In the genomic region with DNA sequence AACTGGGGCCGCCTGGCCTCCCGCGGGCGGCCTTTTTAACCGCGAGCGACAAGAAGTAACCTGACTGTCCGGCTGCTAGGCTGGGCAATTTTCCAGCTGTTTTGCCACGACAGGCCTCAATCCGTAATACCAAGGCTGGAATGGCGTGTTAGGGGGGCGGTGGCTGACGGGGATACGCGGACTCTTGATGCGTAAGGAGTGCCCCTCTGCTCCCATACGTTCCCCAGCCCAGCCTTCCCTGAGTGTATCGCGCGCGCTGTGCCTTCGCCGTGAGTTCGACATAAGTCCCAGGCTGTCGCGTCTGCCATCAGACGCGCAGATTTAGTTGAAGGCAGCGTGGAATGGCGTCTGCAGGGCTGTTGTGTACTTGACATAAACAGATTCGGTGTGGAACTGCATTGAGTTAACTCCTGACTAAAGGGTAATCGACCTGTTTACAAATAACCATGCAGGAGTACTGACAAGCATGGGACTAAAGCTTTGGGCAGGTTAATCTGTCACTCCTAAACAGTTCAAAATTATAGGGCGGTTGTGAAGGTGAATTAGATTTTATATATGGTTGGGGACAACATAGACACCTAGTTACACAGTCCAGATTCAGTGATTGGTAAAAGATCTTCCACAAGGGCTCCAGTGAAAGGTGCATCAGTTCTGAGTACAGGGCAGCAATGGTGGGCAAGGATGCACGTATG, we compare ENCODE assay signal across 1 cellular context.
TF ChIP-seq lines count a peak whose summit lies in the region.

No MANE protein-coding gene starts in this region.

TF ChIP-seq in HepG2, 621 proteins besides CTCF, POLR2A, EP300 and RAD21 (continued from another document and continues in another):
- TF ChIP-seq CEBPZ (IDR thresholded peaks at IDR 0.05; ENCODE audit: low read length) (no peak), HCFC1 (IDR thresholded peaks at IDR 0.05; ENCODE audit: low read depth, low read length) (no peak), ZNF703 (CRISPR knock-in tag; IDR thresholded peaks at IDR 0.05; ENCODE audit: borderline replicate concordance) (peak; percentile 42; the same call in 1 of the 2 replicates), PATZ1 (CRISPR knock-in tag; IDR thresholded peaks at IDR 0.05) (no peak), SATB2 (CRISPR knock-in tag; IDR thresholded peaks at IDR 0.05) (no peak), ZMYM3 (CRISPR knock-in tag; IDR thresholded peaks at IDR 0.05) (no peak), ZFYVE20 (CRISPR knock-in tag; IDR thresholded peaks at IDR 0.05; ENCODE audit: borderline replicate concordance, low read depth) (no peak; the same call in 1 of the 2 replicates), ZIK1 (CRISPR knock-in tag; IDR thresholded peaks at IDR 0.05; ENCODE audit: borderline replicate concordance, low read depth) (peak; percentile 12; the same call in 1 of the 2 replicates), ZNF629 (CRISPR knock-in tag; conservative IDR thresholded peaks at IDR 0.05) (no peak), GMEB1 (CRISPR knock-in tag; IDR thresholded peaks at IDR 0.05; ENCODE audit: borderline replicate concordance) (no peak), ZNF256 (CRISPR knock-in tag; conservative IDR thresholded peaks at IDR 0.05) (no peak), WIZ (CRISPR knock-in tag; IDR thresholded peaks at IDR 0.05) (no peak), TFAP4 (IDR thresholded peaks at IDR 0.05; ENCODE audit: borderline replicate concordance, low read depth) (no peak), KLF11 (CRISPR knock-in tag; IDR thresholded peaks at IDR 0.05) (no peak), ZNF431 (CRISPR knock-in tag; IDR thresholded peaks at IDR 0.05; ENCODE audit: borderline replicate concordance, low read depth) (no peak), ZNF510 (CRISPR knock-in tag; IDR thresholded peaks at IDR 0.05; ENCODE audit: low read depth) (no peak; the same call in 1 of the 2 replicates), CCDC6 (CRISPR knock-in tag; IDR thresholded peaks at IDR 0.05) (no peak), MZF1 (CRISPR knock-in tag; IDR thresholded peaks at IDR 0.05; ENCODE audit: borderline replicate concordance) (no peak), ELF4 (CRISPR knock-in tag; IDR thresholded peaks at IDR 0.05; ENCODE audit: borderline replicate concordance) (no peak; the same call in 1 of the 2 replicates), SCMH1 (CRISPR knock-in tag; IDR thresholded peaks at IDR 0.05; ENCODE audit: borderline replicate concordance) (no peak), KDM2A (CRISPR knock-in tag; IDR thresholded peaks at IDR 0.05; ENCODE audit: borderline replicate concordance, low read depth) (no peak; the same call in 1 of the 2 replicates), ZNF709 (CRISPR knock-in tag; IDR thresholded peaks at IDR 0.05) (0 out of 2 replicates have a peak, but pooled peaks have one; percentile 43), ZNF124 (CRISPR knock-in tag; IDR thresholded peaks at IDR 0.05) (no peak; the same call in 1 of the 2 replicates), CC2D1A (CRISPR knock-in tag; IDR thresholded peaks at IDR 0.05) (no peak), HNRNPLL (IDR thresholded peaks at IDR 0.05; ENCODE audit: low read depth, low read length, poor library complexity, severe bottlenecking) (peak; percentile 31), ZSCAN22 (CRISPR knock-in tag; IDR thresholded peaks at IDR 0.05) (no peak), ZNF879 (CRISPR knock-in tag; IDR thresholded peaks at IDR 0.05) (no peak; the same call in 1 of the 2 replicates), ZNF17 (CRISPR knock-in tag; IDR thresholded peaks at IDR 0.05) (no peak), ZNF282 (IDR thresholded peaks at IDR 0.05; ENCODE audit: partially characterized antibody) (no peak), CHCHD3 (CRISPR knock-in tag; IDR thresholded peaks at IDR 0.05) (no peak; the same call in 1 of the 2 replicates), FOXJ3 (CRISPR knock-in tag; IDR thresholded peaks at IDR 0.05; ENCODE audit: borderline replicate concordance) (no peak), RAD51 (IDR thresholded peaks at IDR 0.05; ENCODE audit: borderline replicate concordance) (no peak), ZNF230 (CRISPR knock-in tag; IDR thresholded peaks at IDR 0.05) (peak; percentile 21; the same call in 1 of the 2 replicates), ZNF670 (CRISPR knock-in tag; IDR thresholded peaks at IDR 0.05; ENCODE audit: borderline replicate concordance) (no peak; the same call in 1 of the 2 replicates), IKZF5 (CRISPR knock-in tag; IDR thresholded peaks at IDR 0.05) (no peak), AHR (CRISPR knock-in tag; IDR thresholded peaks at IDR 0.05) (no peak), PITX1 (CRISPR knock-in tag; IDR thresholded peaks at IDR 0.05) (no peak; the same call in 1 of the 2 replicates), EED (CRISPR knock-in tag; IDR thresholded peaks at IDR 0.05) (0 out of 2 replicates have a peak, but pooled peaks have one; percentile 7), REL (CRISPR knock-in tag; conservative IDR thresholded peaks at IDR 0.05) (peak; percentile 8; the same call in 1 of the 2 replicates), SNRNP70 (IDR thresholded peaks at IDR 0.05; ENCODE audit: low read depth, low read length) (no peak), NFIC (IDR thresholded peaks at IDR 0.05; ENCODE audit: low read length) (no peak; the same call in 1 of the 2 replicates), MXD4 (CRISPR knock-in tag; IDR thresholded peaks at IDR 0.05) (no peak), E2F1 (CRISPR knock-in tag; IDR thresholded peaks at IDR 0.05) (no peak), ZNF766 (CRISPR knock-in tag; IDR thresholded peaks at IDR 0.05; ENCODE audit: borderline replicate concordance) (no peak), GATAD2A (CRISPR knock-in tag; IDR thresholded peaks at IDR 0.05) (no peak; the same call in none of the 2 replicates), TCF7 (IDR thresholded peaks at IDR 0.05; ENCODE audit: low read depth) (no peak), PCBP1 (IDR thresholded peaks at IDR 0.05; ENCODE audit: borderline replicate concordance, low read depth, low read length) (no peak; the same call in 1 of the 2 replicates), ZNF251 (CRISPR knock-in tag; IDR thresholded peaks at IDR 0.05) (peak; percentile 35)
- TF ChIP-seq, protein P1, sequence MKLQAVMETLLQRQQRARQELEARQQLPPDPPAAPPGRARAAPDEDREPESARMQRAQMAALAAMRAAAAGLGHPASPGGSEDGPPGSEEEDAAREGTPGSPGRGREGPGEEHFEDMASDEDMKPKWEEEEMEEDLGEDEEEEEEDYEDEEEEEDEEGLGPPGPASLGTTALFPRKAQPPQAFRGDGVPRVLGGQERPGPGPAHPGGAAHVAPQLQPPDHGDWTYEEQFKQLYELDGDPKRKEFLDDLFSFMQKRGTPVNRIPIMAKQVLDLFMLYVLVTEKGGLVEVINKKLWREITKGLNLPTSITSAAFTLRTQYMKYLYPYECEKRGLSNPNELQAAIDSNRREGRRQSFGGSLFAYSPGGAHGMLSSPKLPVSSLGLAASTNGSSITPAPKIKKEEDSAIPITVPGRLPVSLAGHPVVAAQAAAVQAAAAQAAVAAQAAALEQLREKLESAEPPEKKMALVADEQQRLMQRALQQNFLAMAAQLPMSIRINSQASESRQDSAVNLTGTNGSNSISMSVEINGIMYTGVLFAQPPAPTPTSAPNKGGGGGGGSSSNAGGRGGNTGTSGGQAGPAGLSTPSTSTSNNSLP (IDR thresholded peaks at IDR 0.05; ENCODE audit: low read depth, low read length): no peak
- TF ChIP-seq, protein P2, sequence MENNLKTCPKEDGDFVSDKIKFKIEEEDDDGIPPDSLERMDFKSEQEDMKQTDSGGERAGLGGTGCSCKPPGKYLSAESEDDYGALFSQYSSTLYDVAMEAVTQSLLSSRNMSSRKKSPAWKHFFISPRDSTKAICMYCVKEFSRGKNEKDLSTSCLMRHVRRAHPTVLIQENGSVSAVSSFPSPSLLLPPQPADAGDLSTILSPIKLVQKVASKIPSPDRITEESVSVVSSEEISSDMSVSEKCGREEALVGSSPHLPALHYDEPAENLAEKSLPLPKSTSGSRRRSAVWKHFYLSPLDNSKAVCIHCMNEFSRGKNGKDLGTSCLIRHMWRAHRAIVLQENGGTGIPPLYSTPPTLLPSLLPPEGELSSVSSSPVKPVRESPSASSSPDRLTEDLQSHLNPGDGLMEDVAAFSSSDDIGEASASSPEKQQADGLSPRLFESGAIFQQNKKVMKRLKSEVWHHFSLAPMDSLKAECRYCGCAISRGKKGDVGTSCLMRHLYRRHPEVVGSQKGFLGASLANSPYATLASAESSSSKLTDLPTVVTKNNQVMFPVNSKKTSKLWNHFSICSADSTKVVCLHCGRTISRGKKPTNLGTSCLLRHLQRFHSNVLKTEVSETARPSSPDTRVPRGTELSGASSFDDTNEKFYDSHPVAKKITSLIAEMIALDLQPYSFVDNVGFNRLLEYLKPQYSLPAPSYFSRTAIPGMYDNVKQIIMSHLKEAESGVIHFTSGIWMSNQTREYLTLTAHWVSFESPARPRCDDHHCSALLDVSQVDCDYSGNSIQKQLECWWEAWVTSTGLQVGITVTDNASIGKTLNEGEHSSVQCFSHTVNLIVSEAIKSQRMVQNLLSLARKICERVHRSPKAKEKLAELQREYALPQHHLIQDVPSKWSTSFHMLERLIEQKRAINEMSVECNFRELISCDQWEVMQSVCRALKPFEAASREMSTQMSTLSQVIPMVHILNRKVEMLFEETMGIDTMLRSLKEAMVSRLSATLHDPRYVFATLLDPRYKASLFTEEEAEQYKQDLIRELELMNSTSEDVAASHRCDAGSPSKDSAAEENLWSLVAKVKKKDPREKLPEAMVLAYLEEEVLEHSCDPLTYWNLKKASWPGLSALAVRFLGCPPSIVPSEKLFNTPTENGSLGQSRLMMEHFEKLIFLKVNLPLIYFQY (CRISPR knock-in tag; IDR thresholded peaks at IDR 0.05; ENCODE audit: borderline replicate concordance): no peak
